In the genomic region with DNA sequence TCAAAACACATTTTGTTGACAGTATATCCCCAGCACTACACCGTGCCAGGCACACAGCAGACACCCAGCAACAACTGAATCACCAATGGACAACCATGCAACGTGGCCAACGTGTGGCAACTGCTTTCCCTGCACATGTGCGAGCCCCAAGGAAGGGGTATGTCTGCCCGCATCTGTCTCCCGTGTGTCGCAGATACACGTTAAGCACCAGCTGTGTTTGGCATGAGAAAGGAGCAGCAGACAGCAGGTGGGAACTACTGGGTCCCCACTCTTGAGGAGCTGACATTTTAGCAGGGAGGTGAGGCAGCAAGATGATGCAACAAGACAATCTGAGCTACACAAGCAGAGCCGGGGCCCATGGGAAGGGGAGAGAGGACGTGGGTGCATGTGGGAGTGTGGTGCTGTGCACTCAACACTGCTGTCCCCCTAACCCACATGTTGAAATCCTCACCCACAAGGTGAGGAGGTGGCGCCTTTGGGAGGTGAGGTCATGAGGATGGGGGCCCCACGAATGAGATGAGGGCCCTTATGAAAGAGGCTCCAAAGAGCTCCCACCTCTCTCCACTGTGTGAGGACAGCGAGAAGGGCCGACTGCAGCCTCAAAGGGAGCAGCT, we compare ENCODE assay signal across 19 cellular contexts. TPM values are rescaled to one million over a fixed set of nuclear protein-coding genes. Genes with fewer than 3 reads are reported as not detected.
DNase-seq lines count a peak whose midpoint lies in the region; TF ChIP-seq lines count a peak whose summit lies in the region.
"Had no signal": no experiment of that assay in that cellular context is flagged by ENCODE, and none has a peak within 500 bp of the region (broad histone marks: within the 10 kb centered on the region; RNA-seq: fewer than 3 reads in every experiment).

No MANE protein-coding gene starts in this region.

- peaks cover 19% of the 10 kb centered on the region for H3K4me1 Mint-ChIP-seq in activated CD4-positive, alpha-beta T cell treated with anti-CD3 and anti-CD28 coated beads, Interleukin-2, amount 10 ng/mL, durations not matched to agents 7 days and 5 days
- peaks cover 4% of the 10 kb centered on the region for H3K4me1 Mint-ChIP-seq in T-helper 2 cell treated with Interferon-gamma antibody and Interleukin-4, amounts not matched to agents 5 μg/mL and 100 μg/mL, for 36 hours (ENCODE audit: low read depth)

- CTCF ChIA-PET in activated CD4-positive, alpha-beta T cell treated with anti-CD3 and anti-CD28 coated beads, Interleukin-2, amount 10 ng/mL, durations not matched to agents 7 days and 5 days (lab: Charles Lee): no interaction called here

- H3K36me3 ChIP-seq in vagina: peaks cover 0 to 30% of the 10 kb centered on the region in 2 donors
- H3K36me3 ChIP-seq: SJCRH30 had no signal

- DNase-seq in activated CD4-positive, alpha-beta T cell treated with anti-CD3 and anti-CD28 coated beads, Interleukin-2, amount 10 ng/mL, durations not matched to agents 7 days and 5 days: no peak
- DNase-seq in activated CD4-positive, alpha-beta T cell treated with anti-CD3 and anti-CD28 coated beads, Interleukin-2, amount 50 U/mL, for 1 hour: no peak
- peak; percentile 9 for DNase-seq in Jurkat, Clone E6-1 (ENCODE audit: low read depth, low spot score)
- DNase-seq in mucosa of gallbladder (ENCODE audit: low spot score) (peak; percentile 5), vagina (ENCODE audit: extremely low spot score in 2 of 2) (peak; percentile 64 to 72), GM13976 (ENCODE audit: low spot score) (no peak), HUDEP-2 (lab: John Stamatoyannopoulos, UW; ENCODE audit: unreplicated experiment in 76 of 76) (no peak)
- DNase-seq in T-helper 2 cell treated with Interferon-gamma antibody and Interleukin-4, amounts not matched to agents 5 μg/mL and 100 μg/mL, for 36 hours (ENCODE audit: low spot score): no peak
- DNase-seq: Calu3, DMS79 treated with DMSO at 0.1 percent for 48 hours, GDM1, KG1, NCI-H1105, NCI-H187 treated with DMSO at 0.1 percent for 48 hours, NCI-H510A, NCI-H82, SJCRH30 had no signal

- peaks cover 6% of the 10 kb centered on the region for H3K9me3 ChIP-seq in vagina

- peak overlapping the region; percentile 88 for H3K27ac Mint-ChIP-seq in activated CD4-positive, alpha-beta T cell treated with anti-CD3 and anti-CD28 coated beads, Interleukin-2, amount 10 ng/mL, durations not matched to agents 7 days and 5 days
- H3K27ac Mint-ChIP-seq in T-helper 2 cell treated with Interferon-gamma antibody and Interleukin-4, amounts not matched to agents 5 μg/mL and 100 μg/mL, for 36 hours: no peak overlapping the region

- POLR2A ChIA-PET in activated CD4-positive, alpha-beta T cell treated with anti-CD3 and anti-CD28 coated beads, Interleukin-2, amount 10 ng/mL, durations not matched to agents 7 days and 5 days (lab: Charles Lee): no interaction called here

- H3K27me3 ChIP-seq in vagina: no peaks in the 10 kb centered on the region
- H3K27me3 ChIP-seq: SJCRH30 had no signal

- no peak overlapping the region for H3K4me3 Mint-ChIP-seq in activated CD4-positive, alpha-beta T cell treated with anti-CD3 and anti-CD28 coated beads, Interleukin-2, amount 10 ng/mL, durations not matched to agents 7 days and 5 days
- no peak overlapping the region for H3K4me3 Mint-ChIP-seq in T-helper 2 cell treated with Interferon-gamma antibody and Interleukin-4, amounts not matched to agents 5 μg/mL and 100 μg/mL, for 36 hours

- TF ChIP-seq CTCF in vagina (IDR thresholded peaks at IDR 0.05): no peak
- no peak for TF ChIP-seq CTCF in GM13976 (IDR thresholded peaks at IDR 0.05; ENCODE audit: borderline replicate concordance, control extremely low read depth, extremely low read depth, insufficient read depth, missing control alignments)

- in situ Hi-C loops in GM13976 (cut with MboI; ENCODE audit: low sequenced_read_pairs, unreplicated experiment): no loop called here

- H3K4me1 ChIP-seq in vagina: no peaks in the 10 kb centered on the region
- H3K4me1 ChIP-seq: SJCRH30 had no signal

- intact Hi-C loops in vagina (cut with DNase I): no loop called here

- no peaks in the 10 kb centered on the region for H3K27me3 Mint-ChIP-seq in activated CD4-positive, alpha-beta T cell treated with anti-CD3 and anti-CD28 coated beads, Interleukin-2, amount 10 ng/mL, durations not matched to agents 7 days and 5 days
- H3K27me3 Mint-ChIP-seq in T-helper 2 cell treated with Interferon-gamma antibody and Interleukin-4, amounts not matched to agents 5 μg/mL and 100 μg/mL, for 36 hours (ENCODE audit: low read depth): no peaks in the 10 kb centered on the region

- peaks cover 19% of the 10 kb centered on the region for H3K36me3 Mint-ChIP-seq in activated CD4-positive, alpha-beta T cell treated with anti-CD3 and anti-CD28 coated beads, Interleukin-2, amount 10 ng/mL, durations not matched to agents 7 days and 5 days (ENCODE audit: low read depth)
- peaks cover 10% of the 10 kb centered on the region for H3K36me3 Mint-ChIP-seq in T-helper 2 cell treated with Interferon-gamma antibody and Interleukin-4, amounts not matched to agents 5 μg/mL and 100 μg/mL, for 36 hours (ENCODE audit: low read depth)

- H3K9me3 Mint-ChIP-seq in activated CD4-positive, alpha-beta T cell treated with anti-CD3 and anti-CD28 coated beads, Interleukin-2, amount 10 ng/mL, durations not matched to agents 7 days and 5 days: peaks cover 15% of the 10 kb centered on the region
- H3K9me3 Mint-ChIP-seq in T-helper 2 cell treated with Interferon-gamma antibody and Interleukin-4, amounts not matched to agents 5 μg/mL and 100 μg/mL, for 36 hours: peaks cover 18% of the 10 kb centered on the region

- H3K27ac ChIP-seq in vagina: no peak overlapping the region
- H3K27ac ChIP-seq: SJCRH30 had no signal

- no peak for TF ChIP-seq POLR2A in vagina (IDR thresholded peaks at IDR 0.05)

- H3K4me3 ChIP-seq in Jurkat, Clone E6-1 (ENCODE audit: low read length): no peak overlapping the region
- no peak overlapping the region for H3K4me3 ChIP-seq in vagina
- H3K4me3 ChIP-seq: SJCRH30 had no signal

RNA-seq across cellular contexts. Expression of gene ROPN1B, which starts 56.2 kb away (rescaled TPM):
- total RNA-seq in activated CD4-positive, alpha-beta T cell treated with anti-CD3 and anti-CD28 coated beads, Interleukin-2, amount 10 ng/mL, durations not matched to agents 7 days and 5 days: not detected
- 5.8 TPM for polyA plus RNA-seq in Jurkat, Clone E6-1 (2012; ENCODE audit: insufficient read depth, insufficient read length)
- total RNA-seq in mucosa of gallbladder: not detected
- total RNA-seq in vagina: not detected
- total RNA-seq: A172, MCF 10A, SJCRH30 had no signal

RNA-seq across cellular contexts. Expression of gene SLC41A3, which starts 58.7 kb away (rescaled TPM):
- total RNA-seq in activated CD4-positive, alpha-beta T cell treated with anti-CD3 and anti-CD28 coated beads, Interleukin-2, amount 10 ng/mL, durations not matched to agents 7 days and 5 days: 10 to 100 TPM; 26.0 to 31.1 TPM
- polyA plus RNA-seq in Jurkat, Clone E6-1 (2012; ENCODE audit: insufficient read depth, insufficient read length): 51.0 TPM
- total RNA-seq in mucosa of gallbladder: 95.5 TPM
- total RNA-seq in vagina: 62.9 TPM

Comparison
In these comparisons a context has a peak if more than half of its experiments do, and no peak if none do; other contexts are left out.
1. DNase-seq: peak in Jurkat, Clone E6-1 (single experiment), mucosa of gallbladder (single experiment) and vagina (2 of 2); none in activated CD4-positive, alpha-beta T cell treated with anti-CD3 and anti-CD28 coated beads, Interleukin-2, amount 10 ng/mL, durations not matched to agents 7 days and 5 days (single experiment), activated CD4-positive, alpha-beta T cell treated with anti-CD3 and anti-CD28 coated beads, Interleukin-2, amount 50 U/mL, for 1 hour (single experiment), GM13976 (single experiment), HUDEP-2 (0 of 76) and T-helper 2 cell treated with Interferon-gamma antibody and Interleukin-4, amounts not matched to agents 5 μg/mL and 100 μg/mL, for 36 hours (single experiment).